In genomic region chr16:78727536-78727935, GRCh38 we compare ENCODE assay signal across 15 cellular contexts.
"Had no signal": no experiment of that assay in that cellular context is flagged by ENCODE, and none has a peak within 500 bp of the region (broad histone marks: within the 10 kb centered on the region; RNA-seq: fewer than 3 reads in every experiment).

No MANE protein-coding gene starts in this region.

- FAIRE-seq: astrocyte had no signal

- ATAC-seq: activated CD4-positive, alpha-beta T cell treated with anti-CD3 and anti-CD28 coated beads for 36 hours; activated CD8-positive, alpha-beta T cell treated with anti-CD3 and anti-CD28 coated beads, Interleukin-2, amount 10 ng/mL, durations not matched to agents 7 days and 5 days; heart left ventricle; natural killer cell; stimulated activated naive CD8-positive, alpha-beta T cell treated with anti-CD3 and anti-CD28 coated beads, Interleukin-15, Interleukin-2, amounts not matched to agents 100 U/mL and 50 U/mL, for 24 hours had no signal

- H3K27ac ChIP-seq: heart left ventricle, sigmoid colon had no signal

- H3K4me1 ChIP-seq: heart left ventricle, sigmoid colon had no signal

- H3K4me1 Mint-ChIP-seq: activated CD4-positive, alpha-beta T cell treated with anti-CD3 and anti-CD28 coated beads for 36 hours; natural killer cell had no signal

- H3K36me3 Mint-ChIP-seq: natural killer cell had no signal

- DNase-seq: activated CD4-positive, alpha-beta T cell treated with anti-CD3 and anti-CD28 coated beads for 36 hours; activated CD8-positive, alpha-beta memory T cell treated with anti-CD3 and anti-CD28 coated beads, Interleukin-2, amount 50 U/mL, for 48 hours; activated CD8-positive, alpha-beta T cell treated with anti-CD3 and anti-CD28 coated beads, Interleukin-2, amount 10 ng/mL, durations not matched to agents 7 days and 5 days; activated naive CD4-positive, alpha-beta T cell; foreskin melanocyte; heart left ventricle; kidney glomerular epithelial cell; natural killer cell; occipital lobe; sigmoid colon; stimulated activated CD4-positive, alpha-beta T cell treated with anti-CD3 and anti-CD28 coated beads, Interleukin-12 subunit alpha, Interleukin-12 subunit beta, amount 100 ng/mL, for 4 hours; stimulated activated naive CD8-positive, alpha-beta T cell treated with anti-CD3 and anti-CD28 coated beads, Interleukin-15, Interleukin-2, amounts not matched to agents 100 U/mL and 50 U/mL, for 24 hours; T1000 had no signal

- H3K4me3 Mint-ChIP-seq: activated CD4-positive, alpha-beta T cell treated with anti-CD3 and anti-CD28 coated beads for 36 hours; activated CD8-positive, alpha-beta T cell treated with anti-CD3 and anti-CD28 coated beads, Interleukin-2, amount 10 ng/mL, durations not matched to agents 7 days and 5 days; natural killer cell had no signal

- H3K9me3 ChIP-seq: heart left ventricle, sigmoid colon had no signal

- H3K9me3 Mint-ChIP-seq: natural killer cell had no signal

- H3K27me3 Mint-ChIP-seq: activated CD4-positive, alpha-beta T cell treated with anti-CD3 and anti-CD28 coated beads for 36 hours had no signal

- H3K27ac Mint-ChIP-seq: activated CD4-positive, alpha-beta T cell treated with anti-CD3 and anti-CD28 coated beads for 36 hours; activated CD8-positive, alpha-beta T cell treated with anti-CD3 and anti-CD28 coated beads, Interleukin-2, amount 10 ng/mL, durations not matched to agents 7 days and 5 days; natural killer cell had no signal

- H3K27me3 ChIP-seq: heart left ventricle, sigmoid colon had no signal

- H3K4me3 ChIP-seq: heart left ventricle, lung, sigmoid colon had no signal

- H3K36me3 ChIP-seq: heart left ventricle, sigmoid colon had no signal
